Comparison of ENCODE assay signal across 2 cellular contexts in genomic region chr6:37137201-37137880, GRCh38.
TF ChIP-seq lines count a peak whose summit lies in the region.

No MANE protein-coding gene starts in this region.

TF ChIP-seq in A549, 52 proteins besides CTCF, POLR2A, EP300 and RAD21 (continued from another document):
- TF ChIP-seq HES2 (IDR thresholded peaks at IDR 0.05) (no peak), HOXA7 (CRISPR knock-in tag; IDR thresholded peaks at IDR 0.05) (peak; percentile 18; the same call in 1 of the 2 replicates), ATOH8 (CRISPR knock-in tag; IDR thresholded peaks at IDR 0.05; ENCODE audit: low read depth) (peak; percentile 40), NPAS2 (CRISPR knock-in tag; IDR thresholded peaks at IDR 0.05; ENCODE audit: borderline replicate concordance) (peak; percentile 41; the same call in 1 of the 2 replicates), PHF8 (IDR thresholded peaks at IDR 0.05; ENCODE audit: borderline replicate concordance, low read depth) (no peak), HOXB5 (CRISPR knock-in tag; IDR thresholded peaks at IDR 0.05) (peak; percentile 51; the same call in 1 of the 2 replicates), MAX (IDR thresholded peaks at IDR 0.05) (peak; percentile 56), JUN (IDR thresholded peaks at IDR 0.05) (peak; percentile 56 to 82; a peak in 3 of 5 replicates), ZFP36 (IDR thresholded peaks at IDR 0.05; ENCODE audit: borderline replicate concordance, partially characterized antibody) (no peak), HEYL (CRISPR knock-in tag; IDR thresholded peaks at IDR 0.05) (peak; percentile 83), EHF (CRISPR knock-in tag; IDR thresholded peaks at IDR 0.05) (peak; percentile 64), ELK1 (IDR thresholded peaks at IDR 0.05; ENCODE audit: low read depth, low read length) (no peak)
TF ChIP-seq in A549: peak in this region for 21.

TF ChIP-seq in HEK293, 187 proteins besides CTCF, POLR2A, EP300 and RAD21 (continued from another document and continues in another):
- 0 out of 2 replicates have a peak, but pooled peaks have one; percentile 35 for TF ChIP-seq ZSCAN4 (tag by site-specific recombination; IDR thresholded peaks at IDR 0.05)
- peak; percentile 92 for TF ChIP-seq ZNF10 (tag by site-specific recombination; IDR thresholded peaks at IDR 0.05)
- peak; percentile 88 for TF ChIP-seq ZNF24 (tag by site-specific recombination; IDR thresholded peaks at IDR 0.05)
- TF ChIP-seq ZNF747 (tag by site-specific recombination; IDR thresholded peaks at IDR 0.05) = no peak
- TF ChIP-seq HIC1 (tag by site-specific recombination; IDR thresholded peaks at IDR 0.05) = peak; percentile 81
- peak; percentile 66; the same call in 1 of the 2 replicates for TF ChIP-seq KLF9 (tag by site-specific recombination; IDR thresholded peaks at IDR 0.05; ENCODE audit: low read depth)
- no peak for TF ChIP-seq ZNF248 (tag by site-specific recombination; IDR thresholded peaks at IDR 0.05)
- no peak for TF ChIP-seq SCRT2 (tag by site-specific recombination; IDR thresholded peaks at IDR 0.05)
- TF ChIP-seq TSHZ1 (tag by site-specific recombination; IDR thresholded peaks at IDR 0.05; ENCODE audit: borderline replicate concordance) = peak; percentile 51; the same call in 1 of the 2 replicates
- no peak for TF ChIP-seq ZBTB6 (tag by site-specific recombination; IDR thresholded peaks at IDR 0.05)
- no peak for TF ChIP-seq ZNF654 (tag by site-specific recombination; IDR thresholded peaks at IDR 0.05; ENCODE audit: low read depth)
- peak; percentile 70 for TF ChIP-seq INSM2 (tag by site-specific recombination; IDR thresholded peaks at IDR 0.05)
- TF ChIP-seq ZBTB10 (tag by site-specific recombination; IDR thresholded peaks at IDR 0.05) = 0 out of 2 replicates have a peak, but pooled peaks have one; percentile 47
- TF ChIP-seq ZNF513 (tag by site-specific recombination; IDR thresholded peaks at IDR 0.05) = no peak
- TF ChIP-seq ZNF354C (tag by site-specific recombination; IDR thresholded peaks at IDR 0.05; ENCODE audit: borderline replicate concordance, low read depth) = no peak
- TF ChIP-seq ZNF324 (tag by site-specific recombination; IDR thresholded peaks at IDR 0.05) = peak; percentile 79
- TF ChIP-seq ZFP3 (tag by site-specific recombination; IDR thresholded peaks at IDR 0.05; ENCODE audit: low read depth) = no peak
- TF ChIP-seq ZNF600 (tag by site-specific recombination; IDR thresholded peaks at IDR 0.05) = peak; percentile 92
- TF ChIP-seq KLF8 (tag by site-specific recombination; IDR thresholded peaks at IDR 0.05) = peak; percentile 89
- TF ChIP-seq ZNF394 (tag by site-specific recombination; IDR thresholded peaks at IDR 0.05; ENCODE audit: borderline replicate concordance) = peak; percentile 67; the same call in 1 of the 2 replicates
- peak; percentile 97 for TF ChIP-seq ZEB2 (tag by site-specific recombination; IDR thresholded peaks at IDR 0.05)
- peak; percentile 62; the same call in 1 of the 2 replicates for TF ChIP-seq ZNF76 (tag by site-specific recombination; IDR thresholded peaks at IDR 0.05; ENCODE audit: borderline replicate concordance, low read depth)
- 0 out of 2 replicates have a peak, but pooled peaks have one; percentile 14 for TF ChIP-seq REST (tag by site-specific recombination; IDR thresholded peaks at IDR 0.05)
- TF ChIP-seq ZNF398 (tag by site-specific recombination; IDR thresholded peaks at IDR 0.05) = peak; percentile 100
- no peak for TF ChIP-seq MEIS1 (CRISPR knock-in tag; IDR thresholded peaks at IDR 0.05; ENCODE audit: borderline replicate concordance)
- TF ChIP-seq ZNF501 (tag by site-specific recombination; IDR thresholded peaks at IDR 0.05) = peak; percentile 74; the same call in 1 of the 2 replicates
